In the genomic region with DNA sequence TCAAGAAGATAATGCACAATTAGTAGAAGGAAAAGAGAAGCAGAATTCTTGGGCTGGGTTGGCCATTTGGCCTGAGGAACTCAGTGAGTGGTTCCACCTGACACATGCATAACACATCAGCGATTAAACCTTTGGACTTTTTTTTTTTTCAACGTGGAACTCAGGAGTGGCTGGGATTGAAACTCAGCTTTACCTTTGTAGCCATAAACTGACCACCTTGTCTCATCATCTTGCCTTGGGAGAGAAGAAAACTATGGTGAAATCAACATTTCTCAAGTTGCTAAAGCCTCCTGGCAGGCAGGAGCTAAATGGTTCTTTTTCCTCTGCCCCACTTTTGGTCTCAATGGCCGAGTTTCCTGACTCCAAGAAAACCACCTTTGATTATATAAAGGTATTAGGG, we compare ENCODE assay signal across 8 cellular contexts. TPM values are rescaled to one million over a fixed set of nuclear protein-coding genes. Genes with fewer than 3 reads are reported as not detected.
DNase-seq lines count a peak whose midpoint lies in the region; ATAC-seq and TF ChIP-seq lines count a peak whose summit lies in the region.

No MANE protein-coding gene starts in this region.

- H2BK120ac ChIP-seq in mesendoderm (ENCODE audit: low read depth, low read length), result no peak overlapping the region

- H4K8ac ChIP-seq in mesendoderm (ENCODE audit: low read depth, low read length), result peak overlapping the region; percentile 95

- H3K79me2 ChIP-seq in mesendoderm (ENCODE audit: control insufficient read depth, insufficient read depth, low read length), result peaks cover 19% of the 10 kb centered on the region

- H3K9me3 ChIP-seq in vagina, result no peaks in the 10 kb centered on the region

- H3K79me1 ChIP-seq in mesendoderm (ENCODE audit: low read length), result peaks cover 4% of the 10 kb centered on the region

- no peak overlapping the region for H3K23ac ChIP-seq in mesendoderm (ENCODE audit: low read length)

- TF ChIP-seq POLR2A in vagina (IDR thresholded peaks at IDR 0.05), result no peak

- no peak overlapping the region for H2BK15ac ChIP-seq in mesendoderm (replicated peaks; ENCODE audit: low read depth)

- DNase-seq in Right ventricle myocardium inferior (ENCODE audit: missing footprints) (no peak), cardiac septum (ENCODE audit: low spot score) (no peak), caudate nucleus (lab: John Stamatoyannopoulos, UW) (no peak), mesendoderm (no peak), vagina (ENCODE audit: extremely low spot score in 2 of 2) (no peak), islet precursor cell (no peak), activated gamma-delta T cell (lab: John Stamatoyannopoulos, UW) (no peak), GM19240 (ENCODE audit: insufficient read length, low spot score) (no peak)

- WGBS in mesendoderm (ENCODE audit: extremely low coverage, insufficient coverage, low lambda C conversion rate), result no CpG with 5 or more reads among the region's 3 CpGs

- no peak overlapping the region for H3K4ac ChIP-seq in mesendoderm (ENCODE audit: low read depth, low read length)

- TF ChIP-seq CTCF in vagina (IDR thresholded peaks at IDR 0.05), result peak in 1 of 3 experiments; percentile 6

- H3K4me2 ChIP-seq in mesendoderm (ENCODE audit: low read length), result peak overlapping the region; percentile 48

- peak overlapping the region; percentile 75 for H4K5ac ChIP-seq in mesendoderm (ENCODE audit: low read length)

- H3K4me3 ChIP-seq in mesendoderm (ENCODE audit: low read length) (no peak overlapping the region), vagina (peak overlapping the region; percentile 90 to 96)

- no peak overlapping the region for H2BK5ac ChIP-seq in mesendoderm (ENCODE audit: low read length)

- peak overlapping the region; percentile 62 for H3K9ac ChIP-seq in mesendoderm (ENCODE audit: low read length)

- peak overlapping the region; percentile 76 for H3K27ac ChIP-seq in caudate nucleus (ENCODE audit: low read depth, low read length)
- peak overlapping the region; percentile 73 for H3K27ac ChIP-seq in mesendoderm (ENCODE audit: low read depth, low read length)
- H3K27ac ChIP-seq in vagina, result peak overlapping the region; percentile 98

- H3K27me3 ChIP-seq in mesendoderm (ENCODE audit: insufficient read depth, low read length, poor library complexity) (no peaks in the 10 kb centered on the region), vagina (no peaks in the 10 kb centered on the region)

- intact Hi-C loops in Right ventricle myocardium inferior (cut with DNase I), result loop anchor here (5.0 to 10.0 kb wide), 4 partner anchors 56 to 292 kb away; a partner anchor contains a TSS
- intact Hi-C loops in cardiac septum (cut with DNase I), result loop anchor here (2.0 to 10.0 kb wide), 5 partner anchors 86 to 338 kb away; a partner anchor contains a TSS
- intact Hi-C loops in vagina (cut with DNase I), result loop anchor here (10.0 kb wide), 3 partner anchors 58 to 888 kb away; a partner anchor contains a TSS

- H3K56ac ChIP-seq in mesendoderm (ENCODE audit: low read length), result peak overlapping the region; percentile 69

- H2AK5ac ChIP-seq in mesendoderm (ENCODE audit: low read length), result no peak overlapping the region

- H3K4me1 ChIP-seq in mesendoderm (ENCODE audit: control insufficient read depth, low read depth, low read length), result peaks cover 3% of the 10 kb centered on the region
- peaks cover 20% of the 10 kb centered on the region for H3K4me1 ChIP-seq in vagina

- H3K18ac ChIP-seq in mesendoderm (ENCODE audit: low read length), result peak overlapping the region; percentile 98

- H3K36me3 ChIP-seq in mesendoderm (ENCODE audit: control insufficient read depth, insufficient read depth, low read length) (no peaks in the 10 kb centered on the region), vagina (no peaks in the 10 kb centered on the region)

- peak; percentile 2 for ATAC-seq in Right ventricle myocardium inferior

RNA-seq across cellular contexts. Expression of a gene that starts 16.3 kb away (rescaled TPM):
- total RNA-seq in Right ventricle myocardium inferior (0.38 TPM), cardiac septum (1.1 TPM), vagina (2.5 TPM)
- polyA plus RNA-seq in mesendoderm (2013, experiment 1 of 2), result not detected
- polyA plus RNA-seq in mesendoderm (2013, experiment 2 of 2), result not detected
